ENCODE assay signal across 24 cellular contexts in the genomic region with DNA sequence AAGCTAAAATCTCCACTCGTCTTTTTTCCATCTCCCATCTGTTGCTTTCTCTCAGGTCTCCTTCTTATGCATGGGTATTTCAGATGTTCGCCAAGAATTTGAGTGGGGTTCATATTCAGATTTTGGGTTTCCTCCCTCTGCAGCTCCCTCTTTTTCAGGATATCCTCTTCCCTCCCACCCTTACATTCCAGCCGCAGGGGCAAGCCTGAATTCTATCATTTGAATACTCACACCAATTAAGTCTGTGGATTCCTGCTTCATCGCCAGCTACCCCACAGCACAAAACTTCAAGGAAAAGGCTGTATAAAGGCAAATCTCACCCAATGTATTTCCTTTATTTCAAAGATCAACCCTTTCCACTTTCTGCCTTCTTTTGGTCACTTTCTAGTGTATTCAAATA. TPM values are rescaled to one million over a fixed set of nuclear protein-coding genes. Genes with fewer than 3 reads are reported as not detected.
"Had no signal": no experiment of that assay in that cellular context is flagged by ENCODE, and none has a peak within 500 bp of the region (broad histone marks: within the 10 kb centered on the region; RNA-seq: fewer than 3 reads in every experiment).

No MANE protein-coding gene starts in this region.

- H3K27me3 ChIP-seq: gastrocnemius medialis, neural progenitor cell, right atrium auricular region, thyroid gland, vagina had no signal

- H3K4me1 ChIP-seq: gastrocnemius medialis, neural progenitor cell, parathyroid adenoma, prostate gland, right atrium auricular region, stomach, thyroid gland, vagina had no signal

- DNase-seq: dermis blood vessel endothelial cell; effector memory CD8-positive, alpha-beta T cell; foreskin fibroblast; gastrocnemius medialis; head of caudate nucleus; kidney; mesenchymal stem cell; midbrain; naive thymus-derived CD4-positive, alpha-beta T cell; stimulated activated CD4-positive, alpha-beta T cell treated with anti-CD3 and anti-CD28 coated beads, Interleukin-12 subunit alpha, Interleukin-12 subunit beta, amount 100 ng/mL, for 4 hours; stimulated activated CD4-positive, alpha-beta T cell treated with anti-CD3 and anti-CD28 coated beads, Interleukin-1b, Interleukin-23, amount 100 ng/mL, for 48 hours; stimulated activated CD4-positive, alpha-beta T cell treated with anti-CD3 and anti-CD28 coated beads, Interleukin-4, amount 100 ng/mL, for 1 hour; stimulated activated CD8-positive, alpha-beta memory T cell treated with anti-CD3 and anti-CD28 coated beads, Interleukin-4, amount 100 ng/mL, for 48 hours; stimulated activated naive CD4-positive, alpha-beta T cell; stomach; thyroid gland; trophoblast cell had no signal

- H3K79me2 ChIP-seq: parathyroid adenoma had no signal

- H3K9me3 ChIP-seq: gastrocnemius medialis, prostate gland, right atrium auricular region, thyroid gland, vagina had no signal

- H3K36me3 ChIP-seq: gastrocnemius medialis, neural progenitor cell, prostate gland, right atrium auricular region, stomach, thyroid gland, vagina had no signal

- H3K4me3 ChIP-seq: coronary artery, gastrocnemius medialis, neural progenitor cell, prostate gland, right atrium auricular region, smooth muscle cell, stomach, thyroid gland, vagina had no signal

- H3K9ac ChIP-seq: neural progenitor cell, parathyroid adenoma had no signal

- H3K27ac ChIP-seq: coronary artery, gastrocnemius medialis, neural progenitor cell, parathyroid adenoma, prostate gland, right atrium auricular region, stomach, thyroid gland, vagina had no signal

- H3K4me2 ChIP-seq: neural progenitor cell, smooth muscle cell had no signal

RNA-seq across cellular contexts. Expression of gene FOXI2, which starts 41.6 kb away (rescaled TPM):
- polyA plus RNA-seq: naive thymus-derived CD4-positive, alpha-beta T cell; smooth muscle cell had no signal
